Comparison of ENCODE assay signal across 14 cellular contexts in genomic region chr11:129458756-129459535, GRCh38.
DNase-seq lines count a peak whose midpoint lies in the region; ATAC-seq and TF ChIP-seq lines count a peak whose summit lies in the region.
"Had no signal": no experiment of that assay in that cellular context is flagged by ENCODE, and none has a peak within 500 bp of the region (broad histone marks: within the 10 kb centered on the region; RNA-seq: fewer than 3 reads in every experiment).

No MANE protein-coding gene starts in this region.

- H3K4me1 ChIP-seq in foreskin keratinocyte, result peaks cover 25% of the 10 kb centered on the region
- H3K4me1 ChIP-seq in testis, result no peaks in the 10 kb centered on the region
- H3K4me1 ChIP-seq: uterus had no signal

- no peaks in the 10 kb centered on the region for H3K27me3 Mint-ChIP-seq in type B pancreatic cell
- H3K27me3 Mint-ChIP-seq: effector memory CD8-positive, alpha-beta T cell had no signal

- intact Hi-C loops in testis (cut with DNase I; ENCODE audit: low total_unique reads), result no loop called here

- no peaks in the 10 kb centered on the region for H3K36me3 ChIP-seq in testis (ENCODE audit: low read depth, missing control alignments)
- H3K36me3 ChIP-seq: cardiac muscle cell, uterus had no signal

- H3K4me1 Mint-ChIP-seq in type B pancreatic cell (ENCODE audit: unreplicated experiment), result peaks cover 43% of the 10 kb centered on the region

- peak; percentile 52 for ATAC-seq in foreskin keratinocyte
- ATAC-seq: effector memory CD8-positive, alpha-beta T cell; K562 had no signal

- peak; percentile 70 for DNase-seq in M059J (ENCODE audit: low read depth)
- DNase-seq in NCI-H510A (lab: John Stamatoyannopoulos, UW), result peak; percentile 95
- peak; percentile 38 to 67 for DNase-seq in foreskin keratinocyte
- DNase-seq in type B pancreatic cell (ENCODE audit: extremely low spot score, unreplicated experiment), result peak; percentile 71
- no peak for DNase-seq in GM19238 (ENCODE audit: insufficient read length, low spot score)
- DNase-seq in NCI-H2227 (lab: John Stamatoyannopoulos, UW; ENCODE audit: unreplicated experiment), result no peak
- DNase-seq in testis, result no peak
- DNase-seq: activated naive CD4-positive, alpha-beta T cell treated with anti-CD3 and anti-CD28 coated beads, Interleukin-2, amount 50 U/mL, for 16 hours; effector memory CD8-positive, alpha-beta T cell; NCI-H1694 treated with DMSO at 0.1 percent for 48 hours; stimulated activated CD4-positive, alpha-beta T cell treated with anti-CD3 and anti-CD28 coated beads, Interleukin-2, amount 100 ng/mL, for 24 hours; uterus had no signal

- H3K36me3 Mint-ChIP-seq in type B pancreatic cell, result peaks cover 11% of the 10 kb centered on the region

- no peaks in the 10 kb centered on the region for H3K9me3 ChIP-seq in testis
- H3K9me3 ChIP-seq: uterus had no signal

- 59 to 60% methylated on average over 13 of the region's 13 CpGs for WGBS in testis, 2 donors

- TF ChIP-seq CTCF in foreskin keratinocyte (conservative IDR thresholded peaks at IDR 0.05), result no peak
- no peak for TF ChIP-seq CTCF in type B pancreatic cell (conservative IDR thresholded peaks at IDR 0.05)
- TF ChIP-seq CTCF in testis (IDR thresholded peaks at IDR 0.05), result no peak

- peak overlapping the region; percentile 68 for H3K27ac ChIP-seq in foreskin keratinocyte
- H3K27ac ChIP-seq in testis, result no peak overlapping the region
- H3K27ac ChIP-seq: cardiac muscle cell, uterus had no signal

- H3K4me3 ChIP-seq in testis, result no peak overlapping the region
- H3K4me3 ChIP-seq: cardiac muscle cell, K562, uterus had no signal

- peak overlapping the region; percentile 16 for H3K4me3 Mint-ChIP-seq in type B pancreatic cell
- H3K4me3 Mint-ChIP-seq: effector memory CD8-positive, alpha-beta T cell had no signal

- H3K27me3 ChIP-seq in foreskin keratinocyte (no peaks in the 10 kb centered on the region), testis (no peaks in the 10 kb centered on the region)
- H3K27me3 ChIP-seq: cardiac muscle cell, uterus had no signal

- peaks cover 4% of the 10 kb centered on the region for H3K9me3 Mint-ChIP-seq in type B pancreatic cell
- H3K9me3 Mint-ChIP-seq: effector memory CD8-positive, alpha-beta T cell had no signal

- TF ChIP-seq POLR2A in testis (IDR thresholded peaks at IDR 0.05), result no peak

- peak overlapping the region; percentile 94 for H3K27ac Mint-ChIP-seq in type B pancreatic cell
- H3K27ac Mint-ChIP-seq: effector memory CD8-positive, alpha-beta T cell had no signal

Comparison
In these comparisons a context has a peak if more than half of its experiments do, and no peak if none do; other contexts are left out.
1. DNase-seq: peak in M059J (single experiment), NCI-H510A (single experiment), foreskin keratinocyte (2 of 2) and type B pancreatic cell (single experiment); none in GM19238 (single experiment), NCI-H2227 (single experiment) and testis (single experiment).